Comparison of ENCODE assay signal across 11 cellular contexts in the genomic region with DNA sequence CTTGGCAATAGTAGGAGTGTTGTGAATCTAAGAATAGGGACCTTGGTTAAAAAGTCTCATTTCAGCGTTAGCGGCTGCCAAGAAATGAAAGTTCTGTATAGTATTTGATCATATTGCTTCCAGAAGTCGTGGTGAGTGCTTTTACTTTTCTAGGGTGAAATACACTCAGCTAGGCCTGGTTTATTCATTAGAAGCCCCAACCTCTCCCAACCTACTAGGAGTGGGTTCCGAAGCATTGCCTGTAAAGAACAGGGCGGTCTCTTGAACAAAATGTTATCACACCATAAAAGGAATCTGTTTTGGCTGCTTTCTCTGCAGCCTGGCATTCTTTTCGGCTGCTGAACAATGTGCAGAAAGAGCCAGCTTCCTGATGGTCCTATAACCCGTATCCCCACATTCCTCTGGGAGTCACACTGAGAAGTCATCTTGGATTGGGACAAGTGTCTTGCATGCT.
DNase-seq lines count a peak whose midpoint lies in the region; ATAC-seq and TF ChIP-seq lines count a peak whose summit lies in the region.
"Had no signal": no experiment of that assay in that cellular context is flagged by ENCODE, and none has a peak within 500 bp of the region (broad histone marks: within the 10 kb centered on the region; RNA-seq: fewer than 3 reads in every experiment).

No MANE protein-coding gene starts in this region.

- POLR2A ChIA-PET in naive thymus-derived CD8-positive, alpha-beta T cell (lab: Charles Lee): no interaction called here

- 14% methylated on average over 7 of the region's 7 CpGs for WGBS in esophagus muscularis mucosa

- TF ChIP-seq POLR2A in esophagus muscularis mucosa (IDR thresholded peaks at IDR 0.05; ENCODE audit: low read depth) (no peak), vagina (IDR thresholded peaks at IDR 0.05) (no peak)

- H3K36me3 ChIP-seq in esophagus muscularis mucosa (no peaks in the 10 kb centered on the region), vagina (no peaks in the 10 kb centered on the region)

- no peak for TF ChIP-seq EP300 in esophagus muscularis mucosa (IDR thresholded peaks at IDR 0.05)

- H3K27ac Mint-ChIP-seq in activated naive CD8-positive, alpha-beta T cell: peak overlapping the region; percentile 64
- no peak overlapping the region for H3K27ac Mint-ChIP-seq in activated naive CD8-positive, alpha-beta T cell treated with anti-CD3 and anti-CD28 coated beads, Interleukin-2, amount 50 U/mL, for 24 hours
- peak overlapping the region in 9 of 10 donors; percentile 32 to 96 (median 79) for H3K27ac Mint-ChIP-seq in naive thymus-derived CD8-positive, alpha-beta T cell

- no peak for ATAC-seq in activated naive CD8-positive, alpha-beta T cell treated with anti-CD3 and anti-CD28 coated beads, Interleukin-2, amount 50 U/mL, for 24 hours
- no peak for ATAC-seq in naive thymus-derived CD8-positive, alpha-beta T cell
- ATAC-seq in HG03280 (IDR thresholded peaks at IDR 0.05; ENCODE audit: unreplicated experiment): no peak

- H3K4me3 Mint-ChIP-seq in activated naive CD8-positive, alpha-beta T cell: peak overlapping the region; percentile 7
- H3K4me3 Mint-ChIP-seq in activated naive CD8-positive, alpha-beta T cell treated with anti-CD3 and anti-CD28 coated beads, Interleukin-2, amount 50 U/mL, for 24 hours: no peak overlapping the region
- H3K4me3 Mint-ChIP-seq in naive thymus-derived CD8-positive, alpha-beta T cell: peak overlapping the region in 7 of 10 donors; percentile 10 to 73 (median 31)

- no peaks in the 10 kb centered on the region for H3K27me3 Mint-ChIP-seq in activated naive CD8-positive, alpha-beta T cell
- H3K27me3 Mint-ChIP-seq in activated naive CD8-positive, alpha-beta T cell treated with anti-CD3 and anti-CD28 coated beads, Interleukin-2, amount 50 U/mL, for 24 hours: no peaks in the 10 kb centered on the region
- H3K27me3 Mint-ChIP-seq in naive thymus-derived CD8-positive, alpha-beta T cell: no peaks in the 10 kb centered on the region

- H3K9me3 Mint-ChIP-seq in activated naive CD8-positive, alpha-beta T cell (ENCODE audit: low read depth): no peaks in the 10 kb centered on the region
- H3K9me3 Mint-ChIP-seq in activated naive CD8-positive, alpha-beta T cell treated with anti-CD3 and anti-CD28 coated beads, Interleukin-2, amount 50 U/mL, for 24 hours: no peaks in the 10 kb centered on the region
- no peaks in the 10 kb centered on the region for H3K9me3 Mint-ChIP-seq in naive thymus-derived CD8-positive, alpha-beta T cell

- H3K36me3 Mint-ChIP-seq in activated naive CD8-positive, alpha-beta T cell: peaks cover 9% of the 10 kb centered on the region
- H3K36me3 Mint-ChIP-seq in activated naive CD8-positive, alpha-beta T cell treated with anti-CD3 and anti-CD28 coated beads, Interleukin-2, amount 50 U/mL, for 24 hours (ENCODE audit: low read depth): peaks cover 8% of the 10 kb centered on the region
- peaks cover 0 to 14% (median 13%) of the 10 kb centered on the region in 3 donors for H3K36me3 Mint-ChIP-seq in naive thymus-derived CD8-positive, alpha-beta T cell

- peaks cover 37% of the 10 kb centered on the region for H3K4me1 Mint-ChIP-seq in activated naive CD8-positive, alpha-beta T cell (ENCODE audit: low read depth)
- peaks cover 41% of the 10 kb centered on the region for H3K4me1 Mint-ChIP-seq in activated naive CD8-positive, alpha-beta T cell treated with anti-CD3 and anti-CD28 coated beads, Interleukin-2, amount 50 U/mL, for 24 hours
- H3K4me1 Mint-ChIP-seq in naive thymus-derived CD8-positive, alpha-beta T cell: peaks cover 6 to 45% (median 35%) of the 10 kb centered on the region in 4 donors

- no peak for DNase-seq in activated naive CD8-positive, alpha-beta T cell treated with anti-CD3 and anti-CD28 coated beads, Interleukin-2, amount 50 U/mL, for 24 hours
- DNase-seq in esophagus muscularis mucosa (ENCODE audit: extremely low spot score) (no peak), vagina (ENCODE audit: extremely low spot score in 2 of 2) (no peak), T1000 (lab: John Stamatoyannopoulos, UW) (no peak)
- DNase-seq in naive thymus-derived CD8-positive, alpha-beta T cell: no peak
- DNase-seq in activated CD8-positive, alpha-beta memory T cell treated with anti-CD3 and anti-CD28 coated beads for 24 hours: no peak
- DNase-seq: activated T-cell treated with anti-CD3 and anti-CD28 coated beads, Interleukin-2, amount 50 U/mL, for 1 hour; NCI-H69 had no signal

- H3K4me1 ChIP-seq in esophagus muscularis mucosa: peaks cover 25 to 63% (median 57%) of the 10 kb centered on the region in 4 donors
- peaks cover 24% of the 10 kb centered on the region for H3K4me1 ChIP-seq in vagina

- H3K27ac ChIP-seq in esophagus muscularis mucosa (replicated peaks in 1 of 4) (peak overlapping the region; percentile 82 to 86 (median 84)), vagina (peak overlapping the region; percentile 64)
- H3K27ac ChIP-seq: C4-2B had no signal

- H3K27me3 ChIP-seq in esophagus muscularis mucosa: no peaks in the 10 kb centered on the region
- H3K27me3 ChIP-seq in vagina: no peaks in the 10 kb centered on the region

- H3K9me3 ChIP-seq in esophagus muscularis mucosa (no peaks in the 10 kb centered on the region), vagina (no peaks in the 10 kb centered on the region)

- intact Hi-C loops in esophagus muscularis mucosa (cut with DNase I): no loop called here
- intact Hi-C loops in vagina (cut with DNase I): no loop called here

- peak overlapping the region in 2 of 4 donors; percentile 28 to 38 for H3K4me3 ChIP-seq in esophagus muscularis mucosa
- no peak overlapping the region for H3K4me3 ChIP-seq in vagina

- TF ChIP-seq CTCF in esophagus muscularis mucosa (IDR thresholded peaks at IDR 0.05) (no peak), vagina (IDR thresholded peaks at IDR 0.05) (no peak)
